Comparison of ENCODE assay signal across 13 cellular contexts in genomic region chr11:35621620-35622019, GRCh38. TPM values are rescaled to one million over a fixed set of nuclear protein-coding genes. Genes with fewer than 3 reads are reported as not detected.
DNase-seq lines count a peak whose midpoint lies in the region; ATAC-seq and TF ChIP-seq lines count a peak whose summit lies in the region.
"Had no signal": no experiment of that assay in that cellular context is flagged by ENCODE, and none has a peak within 500 bp of the region (broad histone marks: within the 10 kb centered on the region; RNA-seq: fewer than 3 reads in every experiment).

No MANE protein-coding gene starts in this region.

- H3K4me3 ChIP-seq in PC-9: peak overlapping the region; percentile 22; the same call in 1 of the 2 replicates
- peak overlapping the region; percentile 95 for H3K4me3 ChIP-seq in neural cell (ENCODE audit: low read length)
- H3K4me3 ChIP-seq: thoracic aorta had no signal

- H3K27me3 ChIP-seq in PC-9 (ENCODE audit: insufficient read depth, low read depth) (no peaks in the 10 kb centered on the region), neural cell (ENCODE audit: insufficient read depth, low read depth, low read length) (no peaks in the 10 kb centered on the region)

- H3K79me2 ChIP-seq in PC-9 (ENCODE audit: low read depth) (peaks cover 28% of the 10 kb centered on the region), neural cell (replicated peaks; ENCODE audit: insufficient read depth, low read length) (peaks cover 34% of the 10 kb centered on the region)

- POLR2A ChIA-PET in PC-9 (lab: Charles Lee; ENCODE audit: unreplicated experiment): no interaction called here

- H2AFZ ChIP-seq in PC-9 (no peak overlapping the region), neural cell (ENCODE audit: low read depth, low read length) (no peak overlapping the region)

- DNase-seq in Calu3 (no peak), PC-9 (no peak), epithelial cell of prostate (ENCODE audit: low read depth, low spot score) (no peak), NCI-H146 treated with DMSO at 0.1 percent for 48 hours (lab: John Stamatoyannopoulos, UW; ENCODE audit: unreplicated experiment) (no peak), RPMI8226 (no peak), AG08395 (ENCODE audit: low spot score) (no peak)
- DNase-seq: activated CD4-positive, CD25-positive, alpha-beta regulatory T cell treated with anti-CD3 and anti-CD28 coated beads, Interleukin-2, amount 50 U/mL, for 72 hours; activated T-cell treated with anti-CD3 and anti-CD28 coated beads for 4 hours; T-helper 1 cell had no signal

- peaks cover 29% of the 10 kb centered on the region for H3K36me3 Mint-ChIP-seq in Calu3 (ENCODE audit: insufficient read depth, unreplicated experiment)

- no peaks in the 10 kb centered on the region for H3K36me3 ChIP-seq in PC-9 (ENCODE audit: low read depth)
- no peaks in the 10 kb centered on the region for H3K36me3 ChIP-seq in neural cell (ENCODE audit: insufficient read depth, low read length)
- H3K36me3 ChIP-seq: thoracic aorta had no signal

- H3K9ac ChIP-seq in neural cell (ENCODE audit: low read length): peak overlapping the region; percentile 99

- peaks cover 32% of the 10 kb centered on the region for H3K4me1 ChIP-seq in PC-9 (replicated peaks; ENCODE audit: insufficient read depth)

- peaks cover 7% of the 10 kb centered on the region for H3F3A ChIP-seq in PC-9 (ENCODE audit: insufficient read depth, low read depth)
- H3F3A ChIP-seq in neural cell (ENCODE audit: insufficient read depth, low read length, poor library complexity, severe bottlenecking): peaks cover 5% of the 10 kb centered on the region

- H3K4me2 ChIP-seq in PC-9 (peak overlapping the region; percentile 99), neural cell (ENCODE audit: low read length) (peak overlapping the region; percentile 90)

- no peaks in the 10 kb centered on the region for H3K27me3 Mint-ChIP-seq in Calu3 (ENCODE audit: unreplicated experiment)

- TF ChIP-seq CTCF in Calu3 (IDR thresholded peaks at IDR 0.05; ENCODE audit: unreplicated experiment) (no peak), PC-9 (conservative IDR thresholded peaks at IDR 0.05) (no peak), neural cell (IDR thresholded peaks at IDR 0.05; ENCODE audit: poor library complexity, severe bottlenecking) (no peak)

- H3K27ac ChIP-seq in PC-9 (peak overlapping the region; percentile 15), epithelial cell of prostate (peak overlapping the region; percentile 98), neural cell (ENCODE audit: low read length) (peak overlapping the region; percentile 99)
- H3K27ac ChIP-seq: thoracic aorta had no signal

- no peak for TF ChIP-seq RAD21 in neural cell (conservative IDR thresholded peaks at IDR 0.05)

- BruUV-seq in Calu3 (replicated peaks; lab: Mats Ljungman, UMichigan): no TSS peak
- BruUV-seq in PC-9 (replicated peaks; lab: Mats Ljungman, UMichigan): no TSS peak

- no peak for TF ChIP-seq EP300 in neural cell (conservative IDR thresholded peaks at IDR 0.05; ENCODE audit: poor library complexity, severe bottlenecking)

- H4K20me1 ChIP-seq in PC-9 (ENCODE audit: insufficient read depth) (no peaks in the 10 kb centered on the region), neural cell (ENCODE audit: insufficient read depth) (no peaks in the 10 kb centered on the region)

- CTCF ChIA-PET in Calu3 (lab: Charles Lee): interaction anchor here (0.9 kb wide), 1 partner anchor 201 kb away, joined by 4 read pairs; no protein-coding TSS in a partner anchor
- CTCF ChIA-PET in PC-9 (lab: Charles Lee): interaction anchor here (1.2 kb wide), 1 partner anchor 200 kb away, joined by 5 read pairs; no protein-coding TSS in a partner anchor

- ATAC-seq in GM21367 (IDR thresholded peaks at IDR 0.05; ENCODE audit: unreplicated experiment): no peak

- intact Hi-C loops in Calu3 (cut with micrococcal nuclease; ENCODE audit: unreplicated experiment): loop anchor here (10.0 kb wide), 1 partner anchor 113 kb away; no protein-coding TSS in a partner anchor
- intact Hi-C loops in PC-9 (cut with micrococcal nuclease; ENCODE audit: unreplicated experiment): loop anchor here (1.0 kb wide), 2 partner anchors 9 to 41 kb away; partner anchors contain the start of gene TRIM44

- H3K27ac Mint-ChIP-seq in Calu3 (ENCODE audit: unreplicated experiment): no peak overlapping the region
- H3K27ac Mint-ChIP-seq: B cell had no signal

- no peaks in the 10 kb centered on the region for H3K9me3 Mint-ChIP-seq in Calu3 (ENCODE audit: low read depth, unreplicated experiment)

- peaks cover 34% of the 10 kb centered on the region for H3K4me1 Mint-ChIP-seq in Calu3 (ENCODE audit: low read depth, unreplicated experiment)

- H3K4me3 Mint-ChIP-seq in Calu3 (ENCODE audit: low read depth, unreplicated experiment): peak overlapping the region; percentile 87

- H3K9me3 ChIP-seq in PC-9 (ENCODE audit: insufficient read depth, low read depth): no peaks in the 10 kb centered on the region
- H3K9me3 ChIP-seq in neural cell (ENCODE audit: low read length): no peaks in the 10 kb centered on the region
- H3K9me3 ChIP-seq: thoracic aorta had no signal

- no peaks in the 10 kb centered on the region for H3K9me2 ChIP-seq in PC-9 (ENCODE audit: insufficient read depth)
- H3K9me2 ChIP-seq in neural cell (ENCODE audit: insufficient read depth, low read length): no peaks in the 10 kb centered on the region

TF ChIP-seq in neural cell, 6 proteins besides CTCF, POLR2A, EP300 and RAD21:
- TF ChIP-seq REST (IDR thresholded peaks at IDR 0.05; ENCODE audit: borderline replicate concordance) (no peak), MXI1 (conservative IDR thresholded peaks at IDR 0.05; ENCODE audit: poor library complexity, severe bottlenecking) (peak; percentile 7), SMC3 (conservative IDR thresholded peaks at IDR 0.05; ENCODE audit: poor library complexity) (peak; percentile 3)

RNA-seq across cellular contexts. Expression of gene FJX1, which starts 3.4 kb away (rescaled TPM):
- total RNA-seq in Calu3 (2022) (19.1 and 19.8 TPM in 2 replicates), PC-9 (2021) (14.8 and 17.5 TPM in 2 replicates)
- polyA plus RNA-seq in neural cell: 56.3 and 60.5 TPM in 2 replicates
- 76.6 and 96.9 TPM in 2 replicates for polyA minus RNA-seq in neural cell
- total RNA-seq: B cell had no signal

RNA-seq across cellular contexts. Expression of gene TRIM44, which starts 41.0 kb away (rescaled TPM):
- total RNA-seq in Calu3 (2022): 71.3 and 78.2 TPM in 2 replicates
- total RNA-seq in PC-9 (2021): 91.7 and 100 TPM in 2 replicates
- 14.9 and 17.1 TPM in 2 replicates for polyA plus RNA-seq in neural cell
- polyA minus RNA-seq in neural cell: 21.4 and 26.7 TPM in 2 replicates

Comparison
In these comparisons a context has a peak if more than half of its experiments do, and no peak if none do; other contexts are left out.
1. H3K27ac ChIP-seq: peak in every context shown above with its lines; median percentile 99 in neural cell; 98 in epithelial cell of prostate; 15 in PC-9.